Comparison of ENCODE assay signal across 1 cellular context in the genomic region with DNA sequence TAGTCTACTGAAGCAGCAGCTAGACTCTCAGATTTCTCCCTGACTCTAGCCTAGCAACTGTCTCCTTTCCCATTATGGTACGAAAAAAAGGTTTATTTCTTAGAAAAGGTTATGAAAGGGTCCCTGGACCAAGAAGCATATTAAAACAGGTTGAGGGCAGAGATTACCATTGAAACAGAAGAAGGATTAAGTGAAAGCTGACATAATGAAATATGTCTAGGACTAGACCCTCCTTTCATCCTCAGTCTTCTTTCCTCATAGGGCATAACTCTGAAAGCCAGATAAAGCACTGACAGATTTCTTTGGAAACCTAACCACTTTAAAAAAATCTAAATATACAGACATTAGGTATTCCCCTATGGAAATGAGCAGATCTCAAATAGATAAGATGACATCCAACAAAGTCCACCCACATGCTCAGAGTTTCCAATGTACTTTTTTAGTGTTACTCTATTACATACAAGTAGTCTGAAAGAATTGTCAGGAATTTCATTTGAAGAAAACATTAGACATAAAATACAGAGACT.
TF ChIP-seq lines count a peak whose summit lies in the region.

No MANE protein-coding gene starts in this region.

TF ChIP-seq in HEK293T, 16 proteins besides CTCF, POLR2A, EP300 and RAD21 (continued from another document):
- TF ChIP-seq, protein P1, sequence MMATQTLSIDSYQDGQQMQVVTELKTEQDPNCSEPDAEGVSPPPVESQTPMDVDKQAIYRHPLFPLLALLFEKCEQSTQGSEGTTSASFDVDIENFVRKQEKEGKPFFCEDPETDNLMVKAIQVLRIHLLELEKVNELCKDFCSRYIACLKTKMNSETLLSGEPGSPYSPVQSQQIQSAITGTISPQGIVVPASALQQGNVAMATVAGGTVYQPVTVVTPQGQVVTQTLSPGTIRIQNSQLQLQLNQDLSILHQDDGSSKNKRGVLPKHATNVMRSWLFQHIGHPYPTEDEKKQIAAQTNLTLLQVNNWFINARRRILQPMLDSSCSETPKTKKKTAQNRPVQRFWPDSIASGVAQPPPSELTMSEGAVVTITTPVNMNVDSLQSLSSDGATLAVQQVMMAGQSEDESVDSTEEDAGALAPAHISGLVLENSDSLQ (IDR thresholded peaks at IDR 0.05): 0 out of 2 replicates have a peak, but pooled peaks have one; percentile 15
- TF ChIP-seq L3MBTL2 (conservative IDR thresholded peaks at IDR 0.05): no peak
- TF ChIP-seq NFRKB (IDR thresholded peaks at IDR 0.05): no peak
